1 cellular context compared by ENCODE assay signal in genomic region chr15:77642019-77642418, GRCh38.
TF ChIP-seq lines count a peak whose summit lies in the region.

No MANE protein-coding gene starts in this region.

TF ChIP-seq in H1, 55 proteins besides CTCF, POLR2A, EP300 and RAD21 (continued from another document):
- TF ChIP-seq POU5F1 (IDR thresholded peaks at IDR 0.05; ENCODE audit: low read depth, low read length) = no peak
- no peak for TF ChIP-seq GABPA (IDR thresholded peaks at IDR 0.05; ENCODE audit: borderline replicate concordance, insufficient read depth, low read length)
